In the genomic region with DNA sequence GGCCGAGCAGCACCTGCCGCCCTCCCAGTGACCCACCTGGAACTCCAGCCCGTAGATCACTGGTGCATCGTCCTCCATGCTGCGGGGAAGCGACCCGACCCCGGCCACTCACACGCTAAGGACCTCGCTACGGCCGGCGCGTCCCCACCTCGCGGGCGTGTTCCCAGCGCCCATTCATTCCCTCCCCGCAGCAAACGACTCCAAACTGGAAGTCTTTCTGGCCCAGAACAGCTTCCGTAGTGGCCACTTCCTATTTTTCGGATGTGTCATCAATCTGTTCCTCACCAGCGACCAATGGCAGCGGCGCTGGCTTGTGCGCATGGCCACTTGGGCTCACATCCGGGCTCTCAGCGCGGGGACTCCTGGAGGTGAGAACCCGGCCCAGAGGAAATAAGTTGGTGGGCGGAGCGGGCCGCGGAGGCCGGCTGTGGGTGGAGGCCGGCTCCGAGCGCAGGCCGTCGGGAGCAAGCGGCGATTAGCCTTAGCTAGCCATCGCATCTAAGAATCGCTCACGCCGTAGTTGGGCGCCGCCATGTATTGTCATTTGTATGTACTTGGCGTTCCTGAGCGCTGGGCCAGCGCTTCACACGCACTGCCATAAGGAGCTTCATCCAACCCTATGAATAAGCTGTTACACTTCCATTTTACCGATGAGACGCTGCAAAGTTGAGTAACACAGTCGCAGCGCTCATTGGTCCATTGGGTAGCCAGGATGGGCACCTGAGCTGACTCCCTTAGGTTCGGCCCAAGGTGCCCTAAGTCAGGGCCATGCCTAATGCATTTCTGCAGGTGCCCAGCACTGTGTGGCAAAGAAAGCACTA, we compare ENCODE assay signal across 8 cellular contexts. TPM values are rescaled to one million over a fixed set of nuclear protein-coding genes. Genes with fewer than 3 reads are reported as not detected.
DNase-seq lines count a peak whose midpoint lies in the region; ATAC-seq, FAIRE-seq and TF ChIP-seq lines count a peak whose summit lies in the region.

A gene (minus strand): TSS at position 207 of the 821 bp plus-strand sequence. CDS start 129 bp downstream, at position 78.

- no peaks in the 10 kb centered on the region; a peak in 1 of 5 replicates for H3K27me3 ChIP-seq in HepG2 (ENCODE audit: control insufficient read depth in 1 of 2, insufficient read depth in 2 of 2, low read length in 2 of 2)

- TF ChIP-seq EP300 in HepG2 (IDR thresholded peaks at IDR 0.05; ENCODE audit: low read depth in 2 of 2, low read length in 2 of 2) (peak in 1 of 2 experiments; percentile 51; a peak in 2 of 4 replicates), HepG2 (CRISPR knock-in tag; IDR thresholded peaks at IDR 0.05; ENCODE audit: borderline replicate concordance) (no peak; the same call in 1 of the 2 replicates)

- H3K4me1 ChIP-seq in HepG2 (ENCODE audit: insufficient read depth, low read length): peaks cover 50% of the 10 kb centered on the region

- no TSS peak for BruUV-seq in HepG2 (replicated peaks; lab: Mats Ljungman, UMichigan)

- ATAC-seq in GM19395 (IDR thresholded peaks at IDR 0.05; ENCODE audit: unreplicated experiment): peak; percentile 85
- ATAC-seq in HG03565 (IDR thresholded peaks at IDR 0.05; ENCODE audit: unreplicated experiment): peak; percentile 77
- ATAC-seq in HepG2: peak; percentile 80

- peak; percentile 78 to 79 for TF ChIP-seq POLR2A in HepG2 (IDR thresholded peaks at IDR 0.05; ENCODE audit: insufficient read depth in 1 of 2, low read depth in 2 of 2, low read length in 2 of 2)

- peak within 1 kb of the TSS; percentile 99 for H3K4me2 ChIP-seq in HepG2 (ENCODE audit: low read depth, low read length)

- WGBS in HepG2 (ENCODE audit: low lambda C conversion rate): 0% methylated on average over 41 of the region's 57 CpGs

- peak within 1 kb of the TSS; percentile 90 for H3K27ac ChIP-seq in C4-2B
- peak within 1 kb of the TSS; percentile 83 for H3K27ac ChIP-seq in HepG2 (ENCODE audit: extremely low read length, insufficient read depth, low read length)

- FAIRE-seq in HepG2 (lab: Jason Lieb, UNC): peak; percentile 87

- DNase-seq in NCI-H774 (lab: John Stamatoyannopoulos, UW) (peak; percentile 99), dermis blood vessel endothelial cell (peak; percentile 99), HepG2 (ENCODE audit: low spot score) (peak; percentile 99)
- peak; percentile 94 to 95 for DNase-seq in activated CD4-positive, alpha-beta T cell treated with anti-CD3 and anti-CD28 coated beads, Interleukin-2, amount 50 U/mL, for 4 hours
- peak; percentile 93 for DNase-seq in stimulated activated CD4-positive, alpha-beta T cell treated with anti-CD3 and anti-CD28 coated beads, Interleukin-4, amount 100 ng/mL, for 1 hour

- H3K9ac ChIP-seq in HepG2 (ENCODE audit: insufficient read depth, low read depth, low read length): peak within 1 kb of the TSS; percentile 99

- in situ Hi-C loops in HepG2 (cut with HindIII; ENCODE audit: extremely low pct_ligation_motif_present, low pct_unique_long_range_greater_than_20kb): no loop called here

- H2AFZ ChIP-seq in HepG2 (ENCODE audit: low read length): peak within 1 kb of the TSS; percentile 35

- POLR2A ChIA-PET in HepG2 (lab: Yijun Ruan, JAX): interaction anchor here (0.9 to 4.8 kb wide), 16 partner anchors 9 to 282 kb away, joined by 3 to 52 read pairs (median 6); a partner anchor contains a TSS

- H3K9me3 ChIP-seq in HepG2 (ENCODE audit: low read length): no peaks in the 10 kb centered on the region

- intact Hi-C loops in HepG2 (cut with micrococcal nuclease; ENCODE audit: unreplicated experiment): loop anchor here (2.0 to 5.0 kb wide), 6 partner anchors 53 to 279 kb away; a partner anchor contains a TSS

- peak; percentile 54 for TF ChIP-seq RAD21 in HepG2 (CRISPR knock-in tag; IDR thresholded peaks at IDR 0.05)

- no peak for TF ChIP-seq CTCF in C4-2B (conservative IDR thresholded peaks at IDR 0.05)
- peak; percentile 12 for TF ChIP-seq CTCF in HepG2 (CRISPR knock-in tag; IDR thresholded peaks at IDR 0.05)

- CTCF ChIA-PET in HepG2 (lab: Yijun Ruan, JAX; ENCODE audit: low intra/inter-chr PET ratio, low total read pairs): no interaction called here

- peaks cover 4% of the 10 kb centered on the region; the same call in 1 of the 2 replicates for H4K20me1 ChIP-seq in HepG2 (ENCODE audit: insufficient read depth, low read length)

- H3K4me3 ChIP-seq in HepG2 (replicated peaks in 1 of 3; ENCODE audit: insufficient read depth in 1 of 3, low read depth in 2 of 3, low read length in 3 of 3): peak within 1 kb of the TSS; percentile 85 to 96 (median 91)

- peaks cover 54% of the 10 kb centered on the region for H3K79me2 ChIP-seq in HepG2 (ENCODE audit: insufficient read depth, low read length)

- H3K36me3 ChIP-seq in HepG2 (replicated peaks in 1 of 2; ENCODE audit: control insufficient read depth in 1 of 2, insufficient read depth in 2 of 2, low read length in 2 of 2): peaks cover 2 to 14% of the 10 kb centered on the region in 2 experiments; a peak in 2 of 5 replicates

TF ChIP-seq in HepG2, 621 proteins besides CTCF, POLR2A, EP300 and RAD21 (continues in another document):
- TF ChIP-seq FOXK2 (IDR thresholded peaks at IDR 0.05) (peak; percentile 53; the same call in 1 of the 2 replicates), HNRNPL (IDR thresholded peaks at IDR 0.05; ENCODE audit: low read depth, low read length) (0 out of 2 replicates have a peak, but pooled peaks have one; percentile 55), ADNP (CRISPR knock-in tag; IDR thresholded peaks at IDR 0.05) (no peak; the same call in 1 of the 2 replicates), ARNTL (CRISPR knock-in tag; IDR thresholded peaks at IDR 0.05) (peak; percentile 74), AGO2 (optimal IDR thresholded peaks at IDR 0.05; ENCODE audit: low read depth, low read length) (peak; percentile 85), HOXA3 (CRISPR knock-in tag; IDR thresholded peaks at IDR 0.05) (peak; percentile 90), ZNF12 (CRISPR knock-in tag; IDR thresholded peaks at IDR 0.05) (peak; percentile 54), KDM6A (CRISPR knock-in tag; IDR thresholded peaks at IDR 0.05; ENCODE audit: low read depth) (no peak; the same call in 1 of the 2 replicates), FOXO1 (CRISPR knock-in tag; IDR thresholded peaks at IDR 0.05) (peak; percentile 43; the same call in 1 of the 2 replicates), FOXA3 (CRISPR knock-in tag; IDR thresholded peaks at IDR 0.05) (peak; percentile 51; the same call in 1 of the 2 replicates)
- TF ChIP-seq, protein P1, sequence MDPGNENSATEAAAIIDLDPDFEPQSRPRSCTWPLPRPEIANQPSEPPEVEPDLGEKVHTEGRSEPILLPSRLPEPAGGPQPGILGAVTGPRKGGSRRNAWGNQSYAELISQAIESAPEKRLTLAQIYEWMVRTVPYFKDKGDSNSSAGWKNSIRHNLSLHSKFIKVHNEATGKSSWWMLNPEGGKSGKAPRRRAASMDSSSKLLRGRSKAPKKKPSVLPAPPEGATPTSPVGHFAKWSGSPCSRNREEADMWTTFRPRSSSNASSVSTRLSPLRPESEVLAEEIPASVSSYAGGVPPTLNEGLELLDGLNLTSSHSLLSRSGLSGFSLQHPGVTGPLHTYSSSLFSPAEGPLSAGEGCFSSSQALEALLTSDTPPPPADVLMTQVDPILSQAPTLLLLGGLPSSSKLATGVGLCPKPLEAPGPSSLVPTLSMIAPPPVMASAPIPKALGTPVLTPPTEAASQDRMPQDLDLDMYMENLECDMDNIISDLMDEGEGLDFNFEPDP (CRISPR knock-in tag; conservative IDR thresholded peaks at IDR 0.05): no peak
- TF ChIP-seq, protein P2, sequence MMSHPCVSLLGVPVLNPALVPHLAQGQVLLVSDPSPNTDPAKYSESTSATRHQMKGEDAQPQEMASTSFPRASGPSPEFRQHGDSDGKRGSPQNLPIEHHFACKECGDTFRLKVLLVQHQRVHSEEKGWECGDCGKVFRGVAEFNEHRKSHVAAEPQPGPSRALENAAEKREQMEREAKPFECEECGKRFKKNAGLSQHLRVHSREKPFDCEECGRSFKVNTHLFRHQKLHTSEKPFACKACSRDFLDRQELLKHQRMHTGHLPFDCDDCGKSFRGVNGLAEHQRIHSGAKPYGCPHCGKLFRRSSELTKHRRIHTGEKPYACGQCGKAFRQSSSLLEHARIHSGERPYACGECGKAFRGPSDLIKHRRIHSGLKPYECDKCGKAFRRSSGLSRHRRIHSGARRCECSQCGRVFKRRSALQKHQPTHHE (CRISPR knock-in tag; IDR thresholded peaks at IDR 0.05; ENCODE audit: borderline replicate concordance): peak; percentile 77; the same call in 1 of the 2 replicates

RNA-seq across cellular contexts. Expression of the gene that starts here (rescaled TPM):
- total RNA-seq in dermis blood vessel endothelial cell: 39.3 and 61.2 TPM in 2 replicates
- total RNA-seq in HepG2 (2016; rRNA removed; fragmentation: Illumina TruSeq; extraction: Trizol): 70.0 and 92.3 TPM in 2 replicates
- 45.6 and 52.4 TPM in 2 replicates for total RNA-seq in HepG2 (2016; cell fraction: cytosol; rRNA removed; fragmentation: Illumina TruSeq; extraction: Trizol; ENCODE audit: low read depth)
- total RNA-seq in HepG2 (2016; cell fraction: insoluble cytoplasmic fraction; rRNA removed; fragmentation: Illumina TruSeq; extraction: Trizol): 72.0 and 92.4 TPM in 2 replicates
- total RNA-seq in HepG2 (2016; cell fraction: membrane; rRNA removed; fragmentation: Illumina TruSeq; extraction: Trizol): 79.5 and 92.1 TPM in 2 replicates
- total RNA-seq in HepG2 (2016; cell fraction: nucleus; rRNA removed; fragmentation: Illumina TruSeq; extraction: Trizol): 36.2 and 44.8 TPM in 2 replicates
- 84.5 and 96.3 TPM in 2 replicates for polyA plus RNA-seq in HepG2 (2011; rRNA removed)
- polyA plus RNA-seq in HepG2 (2011; cell fraction: cytosol; rRNA removed): 91.9 and 111 TPM in 2 replicates
- 54.6 and 61.7 TPM in 2 replicates for polyA plus RNA-seq in HepG2 (2011; cell fraction: nucleus; rRNA removed)
- 34.2 and 39.9 TPM in 2 replicates for polyA plus RNA-seq in HepG2 (2012)
- polyA plus RNA-seq in HepG2 (2016; cell fraction: cytosol; fragmentation: Illumina TruSeq; extraction: Trizol; ENCODE audit: low read depth): 47.2 and 54.0 TPM in 2 replicates
- 80.5 and 83.1 TPM in 2 replicates for polyA plus RNA-seq in HepG2 (2016; cell fraction: insoluble cytoplasmic fraction; fragmentation: Illumina TruSeq; extraction: Trizol; ENCODE audit: low read depth)
- polyA plus RNA-seq in HepG2 (2016; cell fraction: membrane; fragmentation: Illumina TruSeq; extraction: Trizol; ENCODE audit: low read depth): 53.9 and 69.3 TPM in 2 replicates
- polyA plus RNA-seq in HepG2 (2016; cell fraction: nucleus; fragmentation: Illumina TruSeq; extraction: Trizol; ENCODE audit: insufficient read depth, low read depth): 49.2 and 51.5 TPM in 2 replicates
- 65.1 and 87.1 TPM in 2 replicates for polyA minus RNA-seq in HepG2 (2011; rRNA and poly(A)+ RNA removed; ENCODE audit: low replicate concordance)
- polyA minus RNA-seq in HepG2 (2011; cell fraction: cytosol; rRNA and poly(A)+ RNA removed): 27.9 and 34.1 TPM in 2 replicates
- 48.4 and 54.1 TPM in 2 replicates for polyA minus RNA-seq in HepG2 (2011; cell fraction: nucleus; rRNA and poly(A)+ RNA removed)

Comparison
In these comparisons a context has a peak if more than half of its experiments do, and no peak if none do; other contexts are left out.
1. Peak in every context shown above with its lines: DNase-seq, ATAC-seq, H3K4me3 ChIP-seq and H3K27ac ChIP-seq.